14 cellular contexts compared by ENCODE assay signal in genomic region chr10:61390841-61391240, GRCh38.
DNase-seq lines count a peak whose midpoint lies in the region; ATAC-seq and TF ChIP-seq lines count a peak whose summit lies in the region.
"Had no signal": no experiment of that assay in that cellular context is flagged by ENCODE, and none has a peak within 500 bp of the region (broad histone marks: within the 10 kb centered on the region; RNA-seq: fewer than 3 reads in every experiment).

No MANE protein-coding gene starts in this region.

- H2BK15ac ChIP-seq in mesendoderm (replicated peaks; ENCODE audit: low read depth) = no peak overlapping the region

- in situ Hi-C loops in HAP-1 (cut with MboI; ENCODE audit: low sequenced_read_pairs) = no loop called here

- ATAC-seq in GM19438 (IDR thresholded peaks at IDR 0.05; ENCODE audit: low read depth, unreplicated experiment) = peak; percentile 89
- ATAC-seq in HG02885 (IDR thresholded peaks at IDR 0.05; ENCODE audit: poor library complexity, unreplicated experiment) = peak; percentile 75
- ATAC-seq: activated CD8-positive, alpha-beta T cell treated with anti-CD3 and anti-CD28 coated beads for 36 hours; esophagus mucosa; pancreas had no signal

- no peak for TF ChIP-seq CTCF in Loucy (conservative IDR thresholded peaks at IDR 0.05; ENCODE audit: low read length)

- H3K9ac ChIP-seq in BLaER1 treated with 17β-estradiol and CSF1 and Interleukin-3, amounts not matched to agents 10 nM and 100 nM = peak overlapping the region in 4 of 11 experiments; percentile 50 to 72 (median 60); a peak in 7 of 22 replicates
- H3K9ac ChIP-seq in Loucy (ENCODE audit: low read depth, low read length, poor library complexity, severe bottlenecking) = no peak overlapping the region
- H3K9ac ChIP-seq in mesendoderm (ENCODE audit: low read length) = no peak overlapping the region

- H3K4me1 ChIP-seq in BLaER1 treated with 17β-estradiol and CSF1 and Interleukin-3, amounts not matched to agents 10 nM and 100 nM = peaks cover 0 to 62% (median 9%) of the 10 kb centered on the region in 10 experiments; a peak in 10 of 20 replicates
- H3K4me1 ChIP-seq in Loucy (ENCODE audit: insufficient read depth, low read length, poor library complexity, severe bottlenecking) = peaks cover 6% of the 10 kb centered on the region
- no peaks in the 10 kb centered on the region for H3K4me1 ChIP-seq in mesendoderm (ENCODE audit: control insufficient read depth, low read depth, low read length)
- no peaks in the 10 kb centered on the region for H3K4me1 ChIP-seq in HAP-1
- H3K4me1 ChIP-seq: pancreas, SJSA1, transverse colon had no signal

- no peaks in the 10 kb centered on the region for H3K9me2 ChIP-seq in Loucy (replicated peaks; ENCODE audit: low read depth, low read length)

- H3K4me3 ChIP-seq in BLaER1 treated with 17β-estradiol and CSF1 and Interleukin-3, amounts not matched to agents 10 nM and 100 nM = no peak overlapping the region
- H3K4me3 ChIP-seq in Loucy (ENCODE audit: low read length, poor library complexity, severe bottlenecking) (no peak overlapping the region), mesendoderm (ENCODE audit: low read length) (no peak overlapping the region), HAP-1 (no peak overlapping the region)
- H3K4me3 ChIP-seq: pancreas, SJSA1, transverse colon had no signal

- H3K36me3 ChIP-seq in BLaER1 treated with 17β-estradiol and CSF1 and Interleukin-3, amounts not matched to agents 10 nM and 100 nM = no peaks in the 10 kb centered on the region
- H3K36me3 ChIP-seq in Loucy (ENCODE audit: insufficient read depth, low read length) (no peaks in the 10 kb centered on the region), mesendoderm (ENCODE audit: control insufficient read depth, insufficient read depth, low read length) (no peaks in the 10 kb centered on the region), HAP-1 (replicated peaks) (no peaks in the 10 kb centered on the region)
- H3K36me3 ChIP-seq: pancreas, SJSA1, transverse colon had no signal

- peaks cover 0 to 3% (median 0%) of the 10 kb centered on the region in 11 experiments; a peak in 1 of 22 replicates for H3K9me3 ChIP-seq in BLaER1 treated with 17β-estradiol and CSF1 and Interleukin-3, amounts not matched to agents 10 nM and 100 nM (replicated peaks in 1 of 11)
- H3K9me3 ChIP-seq in Loucy (ENCODE audit: insufficient read depth, low read depth, low read length) (no peaks in the 10 kb centered on the region; the same call in 1 of the 2 replicates), HAP-1 (no peaks in the 10 kb centered on the region)
- H3K9me3 ChIP-seq: pancreas, SJSA1, transverse colon had no signal

- no peaks in the 10 kb centered on the region for H3K79me2 ChIP-seq in Loucy (ENCODE audit: insufficient read depth, low read length)
- H3K79me2 ChIP-seq in mesendoderm (ENCODE audit: control insufficient read depth, insufficient read depth, low read length) = no peaks in the 10 kb centered on the region

- no peaks in the 10 kb centered on the region for H4K20me1 ChIP-seq in BLaER1 treated with 17β-estradiol and CSF1 and Interleukin-3, amounts not matched to agents 10 nM and 100 nM
- no peaks in the 10 kb centered on the region for H4K20me1 ChIP-seq in Loucy (ENCODE audit: insufficient read depth, low read length, poor library complexity, severe bottlenecking)

- H2BK5ac ChIP-seq in mesendoderm (ENCODE audit: low read length) = no peak overlapping the region

- peak overlapping the region in 4 of 11 experiments; percentile 69 to 90 (median 82); a peak in 8 of 22 replicates for H3K27ac ChIP-seq in BLaER1 treated with 17β-estradiol and CSF1 and Interleukin-3, amounts not matched to agents 10 nM and 100 nM
- no peak overlapping the region for H3K27ac ChIP-seq in mesendoderm (ENCODE audit: low read depth, low read length)
- H3K27ac ChIP-seq: pancreas, SJSA1, transverse colon had no signal

- H3K18ac ChIP-seq in mesendoderm (ENCODE audit: low read length) = no peak overlapping the region

- H4K8ac ChIP-seq in mesendoderm (ENCODE audit: low read depth, low read length) = no peak overlapping the region

- no peak for DNase-seq in mesendoderm
- DNase-seq in NCI-H1105 treated with DMSO at 0.1 percent for 48 hours (lab: John Stamatoyannopoulos, UW) = no peak
- DNase-seq in HAP-1 (ENCODE audit: low spot score in 2 of 2) = no peak
- DNase-seq in mesenteric fat pad (ENCODE audit: low spot score) = no peak
- DNase-seq: activated CD8-positive, alpha-beta T cell treated with anti-CD3 and anti-CD28 coated beads for 36 hours; kidney; pancreas; transverse colon had no signal

- H2BK120ac ChIP-seq in mesendoderm (ENCODE audit: low read depth, low read length) = no peak overlapping the region

- H2AFZ ChIP-seq in Loucy (ENCODE audit: low read length) = peak overlapping the region; percentile 45; the same call in 1 of the 2 replicates

- H3K27me3 ChIP-seq in BLaER1 treated with 17β-estradiol and CSF1 and Interleukin-3, amounts not matched to agents 10 nM and 100 nM = no peaks in the 10 kb centered on the region
- H3K27me3 ChIP-seq in Loucy (ENCODE audit: insufficient read depth, low read length, poor library complexity, severe bottlenecking) (no peaks in the 10 kb centered on the region), mesendoderm (ENCODE audit: insufficient read depth, low read length, poor library complexity) (no peaks in the 10 kb centered on the region), HAP-1 (ENCODE audit: low read depth) (no peaks in the 10 kb centered on the region)
- H3K27me3 ChIP-seq: pancreas, SJSA1, transverse colon had no signal

- H3K79me1 ChIP-seq in mesendoderm (ENCODE audit: low read length) = no peaks in the 10 kb centered on the region

- H2AK5ac ChIP-seq in mesendoderm (ENCODE audit: low read length) = no peak overlapping the region

- 0 out of 2 replicates have a peak, but pooled peaks cover 4% of the 10 kb centered on the region for H3F3A ChIP-seq in Loucy (ENCODE audit: low read depth)

- WGBS in mesendoderm (ENCODE audit: extremely low coverage, insufficient coverage, low lambda C conversion rate) = no CpG with 5 or more reads among the region's 4 CpGs

- no peak overlapping the region for H3K4ac ChIP-seq in mesendoderm (ENCODE audit: low read depth, low read length)

- no peak overlapping the region for H3K56ac ChIP-seq in mesendoderm (ENCODE audit: low read length)

- no peak overlapping the region for H3K23ac ChIP-seq in mesendoderm (ENCODE audit: low read length)

- no peak overlapping the region for H4K5ac ChIP-seq in mesendoderm (ENCODE audit: low read length)

- H3K4me2 ChIP-seq in BLaER1 treated with 17β-estradiol and CSF1 and Interleukin-3, amounts not matched to agents 10 nM and 100 nM = peak overlapping the region in 6 of 11 experiments; percentile 6 to 86 (median 56); a peak in 10 of 22 replicates
- H3K4me2 ChIP-seq in Loucy (ENCODE audit: low read depth, low read length, poor library complexity, severe bottlenecking) = peak overlapping the region; percentile 22
- no peak overlapping the region for H3K4me2 ChIP-seq in mesendoderm (ENCODE audit: low read length)
